Comparison of ENCODE assay signal across 8 cellular contexts in the genomic region with DNA sequence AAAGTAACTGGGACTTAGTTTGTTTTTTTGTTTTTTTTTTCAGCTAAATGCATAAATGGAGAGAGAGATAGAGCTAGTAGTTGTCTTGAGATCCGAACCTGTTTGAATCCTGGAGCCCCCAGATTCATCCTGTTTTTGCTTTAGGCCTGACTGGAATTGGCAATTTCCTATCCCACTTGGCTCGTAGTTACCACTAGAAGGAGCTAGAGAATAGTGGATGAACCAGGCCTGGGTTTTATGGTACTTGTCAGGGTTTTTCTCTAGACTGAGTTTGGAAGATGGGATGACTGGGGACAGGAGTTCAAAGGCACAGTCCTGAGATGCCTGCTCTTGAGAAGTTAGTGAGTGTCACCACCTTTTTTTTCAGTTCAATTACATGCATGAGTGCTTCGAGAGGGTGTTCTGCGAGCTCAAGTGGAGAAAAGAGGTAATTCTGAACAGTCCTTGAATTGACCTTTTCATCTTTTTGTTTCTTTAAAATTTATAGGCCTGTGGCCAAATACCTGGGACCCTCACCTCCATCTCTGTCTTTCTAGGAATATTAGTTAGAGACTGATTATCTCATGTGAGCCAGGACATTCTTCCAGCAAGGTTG. TPM values are rescaled to one million over a fixed set of nuclear protein-coding genes. Genes with fewer than 3 reads are reported as not detected.
DNase-seq lines count a peak whose midpoint lies in the region; FAIRE-seq and TF ChIP-seq lines count a peak whose summit lies in the region.

No MANE protein-coding gene starts in this region.

- no peaks in the 10 kb centered on the region for H3K9me3 ChIP-seq in fibroblast of lung (ENCODE audit: control insufficient read depth, insufficient read depth, low read depth, low read length)
- H3K9me3 ChIP-seq in small intestine (ENCODE audit: control insufficient read depth, low read depth): no peaks in the 10 kb centered on the region

- FAIRE-seq in RCC 7860 (lab: Jason Lieb, UNC) (no peak), small intestine (lab: Jason Lieb, UNC) (no peak)

- H3K36me3 ChIP-seq in BJ (ENCODE audit: control insufficient read depth, insufficient read depth, low read length) (peaks cover 4% of the 10 kb centered on the region), fibroblast of lung (ENCODE audit: control insufficient read depth, insufficient read depth, low read length) (peaks cover 2% of the 10 kb centered on the region), small intestine (ENCODE audit: control insufficient read depth in 2 of 2, insufficient read depth in 2 of 2, low read length in 2 of 2) (peaks cover 4 to 13% of the 10 kb centered on the region in 2 donors)

- CTCF ChIA-PET in BJ (lab: Yijun Ruan, JAX): interaction anchor here (0.6 to 2.9 kb wide), 12 partner anchors 10 to 308 kb away, joined by 3 to 17 read pairs (median 4); partner anchors contain the start of gene RIIAD1

- 72 to 79% (median 75%) methylated on average over 4 of the region's 4 CpGs for WGBS in small intestine, 3 donors

- H3K4me3 ChIP-seq in BJ (ENCODE audit: low read depth, low read length): no peak overlapping the region
- H3K4me3 ChIP-seq in HFF-Myc (replicated peaks; ENCODE audit: low read depth, low read length): no peak overlapping the region
- H3K4me3 ChIP-seq in fibroblast of lung (replicated peaks in 1 of 4; ENCODE audit: control extremely low read depth in 1 of 4, insufficient read depth in 1 of 4, low read depth in 3 of 4, low read length in 4 of 4): no peak overlapping the region
- H3K4me3 ChIP-seq in small intestine (ENCODE audit: low read depth in 1 of 2, low read length in 2 of 2): no peak overlapping the region

- no peak overlapping the region for H3K9ac ChIP-seq in fibroblast of lung (ENCODE audit: insufficient read depth, low read length)

- H4K20me1 ChIP-seq in fibroblast of lung (ENCODE audit: control insufficient read depth, extremely low read depth, insufficient read depth, low read length): no peaks in the 10 kb centered on the region

- POLR2A ChIA-PET in BJ (lab: Charles Lee): interaction anchor here (0.7 kb wide), 1 partner anchor 469 kb away, joined by 11 read pairs; no protein-coding TSS in a partner anchor

- no peaks in the 10 kb centered on the region for H3K27me3 ChIP-seq in BJ (ENCODE audit: control insufficient read depth, insufficient read depth, low read length)
- no peaks in the 10 kb centered on the region for H3K27me3 ChIP-seq in fibroblast of lung (ENCODE audit: control insufficient read depth, insufficient read depth, low read length)
- H3K27me3 ChIP-seq in small intestine (ENCODE audit: control insufficient read depth in 2 of 2, insufficient read depth in 2 of 2, low read length in 2 of 2): no peaks in the 10 kb centered on the region

- DNase-seq in BJ (ENCODE audit: low read depth): no peak
- DNase-seq in HFF-Myc (ENCODE audit: extremely low read depth, low read depth): no peak
- DNase-seq in RCC 7860 (ENCODE audit: low spot score): peak; percentile 20
- peak; percentile 32 to 60 for DNase-seq in fibroblast of lung (ENCODE audit: low read depth in 2 of 2)
- peak; percentile 52 for DNase-seq in small intestine
- no peak for DNase-seq in activated CD4-positive, alpha-beta T cell treated with anti-CD3 and anti-CD28 coated beads for 48 hours
- DNase-seq in activated CD4-positive, alpha-beta T cell treated with anti-CD3 and anti-CD28 coated beads for 4 hours: no peak
- no peak for DNase-seq in GM19240 (ENCODE audit: insufficient read length, low spot score)

- no peak overlapping the region for H2AFZ ChIP-seq in fibroblast of lung (ENCODE audit: low read length)

- TF ChIP-seq CTCF in BJ (IDR thresholded peaks at IDR 0.05; ENCODE audit: insufficient read depth, low read depth, low read length) (peak; percentile 74), HFF-Myc (IDR thresholded peaks at IDR 0.05; ENCODE audit: low read depth, low read length, missing control alignments) (peak; percentile 64), fibroblast of lung (conservative IDR thresholded peaks at IDR 0.05 in 1 of 2, IDR thresholded peaks at IDR 0.05 in 1 of 2; ENCODE audit: low read depth in 1 of 2, low read length in 2 of 2) (peak; percentile 80 to 81)

- H3K79me2 ChIP-seq in fibroblast of lung (ENCODE audit: control insufficient read depth, insufficient read depth, low read length): no peaks in the 10 kb centered on the region

- H3K27ac ChIP-seq in fibroblast of lung (ENCODE audit: insufficient read depth, low read length) (no peak overlapping the region), small intestine (ENCODE audit: low read depth in 1 of 2, low read length in 1 of 2) (no peak overlapping the region)

- no peak overlapping the region for H3K4me2 ChIP-seq in fibroblast of lung (ENCODE audit: extremely low read depth, insufficient read depth, low read length)

- H3K4me1 ChIP-seq in fibroblast of lung (ENCODE audit: control insufficient read depth, extremely low read depth, insufficient read depth, low read length): no peaks in the 10 kb centered on the region
- no peaks in the 10 kb centered on the region for H3K4me1 ChIP-seq in small intestine (ENCODE audit: control insufficient read depth in 2 of 2, insufficient read depth in 1 of 2, low read depth in 1 of 2, low read length in 1 of 2)

RNA-seq across cellular contexts. Expression of gene CELF3, which starts 23.4 kb away (rescaled TPM):
- polyA plus RNA-seq in BJ (2011; rRNA removed) (not detected in 2 replicates), fibroblast of lung (not detected in 2 replicates), small intestine (1 to 10 TPM in 2 of 3 donors, under 1 TPM in 1; 0.89 to 6.3 (median 1.6) TPM)
- not detected in 2 replicates for polyA minus RNA-seq in BJ (2011; rRNA and poly(A)+ RNA removed)
- not detected in 2 replicates for total RNA-seq in fibroblast of lung
- polyA plus RNA-seq in fibroblast of lung (2012): not detected in 2 replicates
- polyA minus RNA-seq in fibroblast of lung (ENCODE audit: low replicate concordance): not detected in 2 replicates

RNA-seq across cellular contexts. Expression of gene RIIAD1, which starts 28.2 kb away (rescaled TPM):
- polyA plus RNA-seq in BJ (2011; rRNA removed) (not detected in 2 replicates), fibroblast of lung (not detected in 2 replicates), small intestine (1 to 10 TPM in 1 of 3 donors, not detected in 2; 1.6 TPM)
- polyA minus RNA-seq in BJ (2011; rRNA and poly(A)+ RNA removed): not detected in 2 replicates
- not detected in 2 replicates for total RNA-seq in fibroblast of lung
- not detected in 2 replicates for polyA plus RNA-seq in fibroblast of lung (2012)
- polyA minus RNA-seq in fibroblast of lung (ENCODE audit: low replicate concordance): not detected in 2 replicates

Comparison
In these comparisons a context has a peak if more than half of its experiments do, and no peak if none do; other contexts are left out.
1. DNase-seq: peak in RCC 7860 (single experiment), fibroblast of lung (2 of 2) and small intestine (single experiment); none in BJ (single experiment), HFF-Myc (single experiment), activated CD4-positive, alpha-beta T cell treated with anti-CD3 and anti-CD28 coated beads for 48 hours (single experiment), activated CD4-positive, alpha-beta T cell treated with anti-CD3 and anti-CD28 coated beads for 4 hours (0 of 2) and GM19240 (single experiment).
2. Peak in every context shown above with its lines, with median percentiles within 50 percentile points of each other: CTCF ChIP-seq.